1 cellular context compared by ENCODE assay signal in genomic region chr16:54080524-54081008, GRCh38.
TF ChIP-seq lines count a peak whose summit lies in the region.

No MANE protein-coding gene starts in this region.

TF ChIP-seq in HepG2, 621 proteins besides CTCF, POLR2A, EP300 and RAD21 (continued from another document):
- TF ChIP-seq, protein P1, sequence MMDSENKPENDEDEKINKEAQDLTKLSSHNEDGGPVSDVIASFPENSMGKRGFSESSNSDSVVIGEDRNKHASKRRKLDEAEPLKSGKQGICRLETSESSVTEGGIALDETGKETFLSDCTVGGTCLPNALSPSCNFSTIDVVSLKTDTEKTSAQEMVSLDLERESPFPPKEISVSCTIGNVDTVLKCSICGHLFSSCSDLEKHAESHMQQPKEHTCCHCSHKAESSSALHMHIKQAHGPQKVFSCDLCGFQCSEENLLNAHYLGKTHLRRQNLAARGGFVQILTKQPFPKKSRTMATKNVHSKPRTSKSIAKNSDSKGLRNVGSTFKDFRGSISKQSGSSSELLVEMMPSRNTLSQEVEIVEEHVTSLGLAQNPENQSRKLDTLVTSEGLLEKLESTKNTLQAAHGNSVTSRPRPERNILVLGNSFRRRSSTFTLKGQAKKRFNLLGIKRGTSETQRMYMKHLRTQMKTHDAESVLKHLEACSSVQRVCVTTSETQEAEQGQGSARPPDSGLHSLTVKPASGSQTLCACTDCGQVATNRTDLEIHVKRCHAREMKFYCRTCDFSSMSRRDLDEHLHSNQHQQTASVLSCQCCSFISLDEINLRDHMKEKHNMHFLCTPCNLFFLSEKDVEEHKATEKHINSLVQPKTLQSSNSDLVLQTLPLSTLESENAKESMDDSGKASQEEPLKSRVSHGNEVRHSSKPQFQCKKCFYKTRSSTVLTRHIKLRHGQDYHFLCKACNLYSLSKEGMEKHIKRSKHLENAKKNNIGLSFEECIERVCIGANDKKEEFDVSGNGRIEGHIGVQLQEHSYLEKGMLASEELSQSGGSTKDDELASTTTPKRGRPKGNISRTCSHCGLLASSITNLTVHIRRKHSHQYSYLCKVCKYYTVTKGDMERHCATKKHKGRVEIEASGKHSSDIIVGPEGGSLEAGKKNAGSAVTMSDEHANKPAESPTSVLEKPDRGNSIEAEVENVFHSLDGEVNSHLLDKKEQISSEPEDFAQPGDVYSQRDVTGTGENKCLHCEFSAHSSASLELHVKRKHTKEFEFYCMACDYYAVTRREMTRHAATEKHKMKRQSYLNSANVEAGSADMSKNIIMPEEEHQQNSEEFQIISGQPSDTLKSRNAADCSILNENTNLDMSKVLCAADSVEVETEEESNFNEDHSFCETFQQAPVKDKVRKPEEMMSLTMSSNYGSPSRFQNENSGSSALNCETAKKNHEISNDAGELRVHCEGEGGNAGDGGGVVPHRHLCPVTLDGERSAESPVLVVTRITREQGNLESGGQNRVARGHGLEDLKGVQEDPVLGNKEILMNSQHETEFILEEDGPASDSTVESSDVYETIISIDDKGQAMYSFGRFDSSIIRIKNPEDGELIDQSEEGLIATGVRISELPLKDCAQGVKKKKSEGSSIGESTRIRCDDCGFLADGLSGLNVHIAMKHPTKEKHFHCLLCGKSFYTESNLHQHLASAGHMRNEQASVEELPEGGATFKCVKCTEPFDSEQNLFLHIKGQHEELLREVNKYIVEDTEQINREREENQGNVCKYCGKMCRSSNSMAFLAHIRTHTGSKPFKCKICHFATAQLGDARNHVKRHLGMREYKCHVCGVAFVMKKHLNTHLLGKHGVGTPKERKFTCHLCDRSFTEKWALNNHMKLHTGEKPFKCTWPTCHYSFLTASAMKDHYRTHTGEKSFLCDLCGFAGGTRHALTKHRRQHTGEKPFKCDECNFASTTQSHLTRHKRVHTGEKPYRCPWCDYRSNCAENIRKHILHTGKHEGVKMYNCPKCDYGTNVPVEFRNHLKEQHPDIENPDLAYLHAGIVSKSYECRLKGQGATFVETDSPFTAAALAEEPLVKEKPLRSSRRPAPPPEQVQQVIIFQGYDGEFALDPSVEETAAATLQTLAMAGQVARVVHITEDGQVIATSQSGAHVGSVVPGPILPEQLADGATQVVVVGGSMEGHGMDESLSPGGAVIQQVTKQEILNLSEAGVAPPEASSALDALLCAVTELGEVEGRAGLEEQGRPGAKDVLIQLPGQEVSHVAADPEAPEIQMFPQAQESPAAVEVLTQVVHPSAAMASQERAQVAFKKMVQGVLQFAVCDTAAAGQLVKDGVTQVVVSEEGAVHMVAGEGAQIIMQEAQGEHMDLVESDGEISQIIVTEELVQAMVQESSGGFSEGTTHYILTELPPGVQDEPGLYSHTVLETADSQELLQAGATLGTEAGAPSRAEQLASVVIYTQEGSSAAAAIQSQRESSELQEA (CRISPR knock-in tag; IDR thresholded peaks at IDR 0.05; ENCODE audit: not compliant biosample characterization), result no peak
- TF ChIP-seq ATRX (CRISPR knock-in tag; IDR thresholded peaks at IDR 0.05; ENCODE audit: borderline replicate concordance), result no peak
- TF ChIP-seq FOXK1 (CRISPR knock-in tag; IDR thresholded peaks at IDR 0.05; ENCODE audit: borderline replicate concordance, low read depth), result peak; percentile 72
- 0 out of 2 replicates have a peak, but pooled peaks have one; percentile 36 for TF ChIP-seq ZSCAN21 (CRISPR knock-in tag; IDR thresholded peaks at IDR 0.05; ENCODE audit: borderline replicate concordance)
- TF ChIP-seq MTF1 (CRISPR knock-in tag; IDR thresholded peaks at IDR 0.05), result no peak
- TF ChIP-seq ZNF614 (CRISPR knock-in tag; IDR thresholded peaks at IDR 0.05; ENCODE audit: borderline replicate concordance), result 0 out of 2 replicates have a peak, but pooled peaks have one; percentile 47
- peak; percentile 80 for TF ChIP-seq MIXL1 (CRISPR knock-in tag; IDR thresholded peaks at IDR 0.05)
- TF ChIP-seq MYNN (CRISPR knock-in tag; IDR thresholded peaks at IDR 0.05; ENCODE audit: low read depth), result no peak
- TF ChIP-seq ZNF670 (CRISPR knock-in tag; IDR thresholded peaks at IDR 0.05; ENCODE audit: borderline replicate concordance), result 0 out of 2 replicates have a peak, but pooled peaks have one; percentile 57
- no peak for TF ChIP-seq PCBP2 (optimal IDR thresholded peaks at IDR 0.05; ENCODE audit: low read depth, low read length, poor library complexity, severe bottlenecking)
- no peak for TF ChIP-seq ZNF563 (CRISPR knock-in tag; IDR thresholded peaks at IDR 0.05)
- TF ChIP-seq ZNF564 (CRISPR knock-in tag; IDR thresholded peaks at IDR 0.05), result no peak
- peak; percentile 54; the same call in 1 of the 2 replicates for TF ChIP-seq ZNF784 (CRISPR knock-in tag; IDR thresholded peaks at IDR 0.05; ENCODE audit: borderline replicate concordance)
- TF ChIP-seq, protein P2, sequence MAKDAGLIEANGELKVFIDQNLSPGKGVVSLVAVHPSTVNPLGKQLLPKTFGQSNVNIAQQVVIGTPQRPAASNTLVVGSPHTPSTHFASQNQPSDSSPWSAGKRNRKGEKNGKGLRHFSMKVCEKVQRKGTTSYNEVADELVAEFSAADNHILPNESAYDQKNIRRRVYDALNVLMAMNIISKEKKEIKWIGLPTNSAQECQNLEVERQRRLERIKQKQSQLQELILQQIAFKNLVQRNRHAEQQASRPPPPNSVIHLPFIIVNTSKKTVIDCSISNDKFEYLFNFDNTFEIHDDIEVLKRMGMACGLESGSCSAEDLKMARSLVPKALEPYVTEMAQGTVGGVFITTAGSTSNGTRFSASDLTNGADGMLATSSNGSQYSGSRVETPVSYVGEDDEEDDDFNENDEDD (CRISPR knock-in tag; IDR thresholded peaks at IDR 0.05; ENCODE audit: borderline replicate concordance), result peak; percentile 80
- no peak for TF ChIP-seq NFYB (CRISPR knock-in tag; IDR thresholded peaks at IDR 0.05)
- peak; percentile 60 for TF ChIP-seq CBX1 (IDR thresholded peaks at IDR 0.05; ENCODE audit: low read depth)
- TF ChIP-seq, protein P3, sequence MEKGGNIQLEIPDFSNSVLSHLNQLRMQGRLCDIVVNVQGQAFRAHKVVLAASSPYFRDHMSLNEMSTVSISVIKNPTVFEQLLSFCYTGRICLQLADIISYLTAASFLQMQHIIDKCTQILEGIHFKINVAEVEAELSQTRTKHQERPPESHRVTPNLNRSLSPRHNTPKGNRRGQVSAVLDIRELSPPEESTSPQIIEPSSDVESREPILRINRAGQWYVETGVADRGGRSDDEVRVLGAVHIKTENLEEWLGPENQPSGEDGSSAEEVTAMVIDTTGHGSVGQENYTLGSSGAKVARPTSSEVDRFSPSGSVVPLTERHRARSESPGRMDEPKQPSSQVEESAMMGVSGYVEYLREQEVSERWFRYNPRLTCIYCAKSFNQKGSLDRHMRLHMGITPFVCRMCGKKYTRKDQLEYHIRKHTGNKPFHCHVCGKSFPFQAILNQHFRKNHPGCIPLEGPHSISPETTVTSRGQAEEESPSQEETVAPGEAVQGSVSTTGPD (CRISPR knock-in tag; IDR thresholded peaks at IDR 0.05), result no peak
- TF ChIP-seq ZNF883 (CRISPR knock-in tag; IDR thresholded peaks at IDR 0.05; ENCODE audit: not compliant biosample characterization), result no peak
- TF ChIP-seq MEIS1 (CRISPR knock-in tag; IDR thresholded peaks at IDR 0.05; ENCODE audit: borderline replicate concordance), result no peak
- TF ChIP-seq HNF4G (IDR thresholded peaks at IDR 0.05; ENCODE audit: borderline replicate concordance, low read depth, low read length), result peak; percentile 61; the same call in 1 of the 2 replicates
- TF ChIP-seq HNF4G (CRISPR knock-in tag; IDR thresholded peaks at IDR 0.05; ENCODE audit: borderline replicate concordance, low read depth), result no peak
- TF ChIP-seq ZNF331 (CRISPR knock-in tag; IDR thresholded peaks at IDR 0.05), result peak; percentile 79
- TF ChIP-seq ATF4 (CRISPR knock-in tag; IDR thresholded peaks at IDR 0.05), result peak in 1 of 2 experiments; percentile 75; a peak in 1 of 4 replicates
- no peak for TF ChIP-seq IKZF1 (IDR thresholded peaks at IDR 0.05)
- TF ChIP-seq DDIT3 (CRISPR knock-in tag; IDR thresholded peaks at IDR 0.05), result no peak
- peak; percentile 70; the same call in 1 of the 2 replicates for TF ChIP-seq ZKSCAN8 (CRISPR knock-in tag; IDR thresholded peaks at IDR 0.05; ENCODE audit: borderline replicate concordance)
- TF ChIP-seq ZNF496 (CRISPR knock-in tag; IDR thresholded peaks at IDR 0.05; ENCODE audit: insufficient replicate concordance), result no peak
- TF ChIP-seq JUNB (CRISPR knock-in tag; IDR thresholded peaks at IDR 0.05; ENCODE audit: borderline replicate concordance), result no peak
- 0 out of 2 replicates have a peak, but pooled peaks have one; percentile 58 for TF ChIP-seq SATB2 (CRISPR knock-in tag; IDR thresholded peaks at IDR 0.05)
- no peak for TF ChIP-seq TIGD3 (CRISPR knock-in tag; IDR thresholded peaks at IDR 0.05; ENCODE audit: borderline replicate concordance)
- TF ChIP-seq HNF1A (IDR thresholded peaks at IDR 0.05; ENCODE audit: low read depth), result peak; percentile 42; the same call in 1 of the 2 replicates
- no peak for TF ChIP-seq HNF1A (CRISPR knock-in tag; IDR thresholded peaks at IDR 0.05; ENCODE audit: borderline replicate concordance)
- TF ChIP-seq ZFP1 (CRISPR knock-in tag; IDR thresholded peaks at IDR 0.05), result peak; percentile 53; the same call in 1 of the 2 replicates
- no peak for TF ChIP-seq ZNF30 (CRISPR knock-in tag; IDR thresholded peaks at IDR 0.05)
- peak; percentile 38 for TF ChIP-seq CCAR2 (optimal IDR thresholded peaks at IDR 0.05; ENCODE audit: low read depth, low read length)
- TF ChIP-seq, protein P4, sequence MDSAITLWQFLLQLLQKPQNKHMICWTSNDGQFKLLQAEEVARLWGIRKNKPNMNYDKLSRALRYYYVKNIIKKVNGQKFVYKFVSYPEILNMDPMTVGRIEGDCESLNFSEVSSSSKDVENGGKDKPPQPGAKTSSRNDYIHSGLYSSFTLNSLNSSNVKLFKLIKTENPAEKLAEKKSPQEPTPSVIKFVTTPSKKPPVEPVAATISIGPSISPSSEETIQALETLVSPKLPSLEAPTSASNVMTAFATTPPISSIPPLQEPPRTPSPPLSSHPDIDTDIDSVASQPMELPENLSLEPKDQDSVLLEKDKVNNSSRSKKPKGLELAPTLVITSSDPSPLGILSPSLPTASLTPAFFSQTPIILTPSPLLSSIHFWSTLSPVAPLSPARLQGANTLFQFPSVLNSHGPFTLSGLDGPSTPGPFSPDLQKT (CRISPR knock-in tag; IDR thresholded peaks at IDR 0.05; ENCODE audit: borderline replicate concordance), result no peak
- no peak for TF ChIP-seq ZNF296 (CRISPR knock-in tag; conservative IDR thresholded peaks at IDR 0.05)
- TF ChIP-seq ZNF891 (CRISPR knock-in tag; IDR thresholded peaks at IDR 0.05), result no peak
- no peak for TF ChIP-seq AKAP8 (CRISPR knock-in tag; IDR thresholded peaks at IDR 0.05)
- no peak for TF ChIP-seq ZNF790 (CRISPR knock-in tag; IDR thresholded peaks at IDR 0.05; ENCODE audit: borderline replicate concordance)
- TF ChIP-seq SMAD3 (CRISPR knock-in tag; IDR thresholded peaks at IDR 0.05), result 0 out of 2 replicates have a peak, but pooled peaks have one; percentile 63
- TF ChIP-seq SOX13 (IDR thresholded peaks at IDR 0.05), result peak; percentile 60
- peak in 1 of 2 experiments; percentile 79; a peak in 2 of 4 replicates for TF ChIP-seq SOX13 (CRISPR knock-in tag; conservative IDR thresholded peaks at IDR 0.05 in 1 of 2, IDR thresholded peaks at IDR 0.05 in 1 of 2)
- no peak for TF ChIP-seq ZNF570 (CRISPR knock-in tag; IDR thresholded peaks at IDR 0.05; ENCODE audit: borderline replicate concordance)
- TF ChIP-seq ZNF232 (CRISPR knock-in tag; IDR thresholded peaks at IDR 0.05; ENCODE audit: borderline replicate concordance), result peak; percentile 61; the same call in 1 of the 2 replicates
